Comparison of ENCODE assay signal across 1 cellular context in the genomic region with DNA sequence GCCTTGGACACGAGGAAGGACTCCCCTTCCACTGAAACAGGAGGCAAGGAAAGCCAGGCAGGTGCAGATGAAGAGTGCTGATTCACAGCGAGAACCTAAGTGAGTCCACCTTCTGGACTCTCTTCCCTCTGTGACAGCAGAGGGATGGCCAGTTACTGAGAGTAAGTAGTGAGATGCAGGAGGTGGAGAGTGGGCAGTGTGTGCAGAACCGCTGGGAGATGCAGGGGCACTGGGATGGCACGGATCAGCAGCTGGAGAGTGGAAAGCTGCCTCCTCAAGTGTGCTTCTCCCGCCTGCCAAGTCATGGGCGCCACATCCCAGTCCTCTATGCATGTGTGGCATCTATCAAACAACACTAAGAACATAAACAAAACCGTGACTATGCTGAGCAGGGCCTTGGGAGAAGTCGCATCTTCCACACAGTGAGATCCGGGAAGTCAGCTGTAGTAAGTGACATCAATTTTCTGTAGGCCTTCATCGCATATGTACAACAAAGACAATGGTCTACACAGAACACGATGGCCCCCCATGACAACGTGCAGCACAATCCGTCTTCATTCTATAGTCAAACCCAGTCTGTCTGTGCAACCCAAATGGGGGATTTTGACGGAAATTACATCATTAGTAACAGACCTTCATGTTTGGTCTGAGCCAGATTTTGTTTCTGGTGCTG.
TF ChIP-seq lines count a peak whose summit lies in the region.

No MANE protein-coding gene starts in this region.

TF ChIP-seq in HepG2, 621 proteins besides CTCF, POLR2A, EP300 and RAD21:
- TF ChIP-seq, protein P1, sequence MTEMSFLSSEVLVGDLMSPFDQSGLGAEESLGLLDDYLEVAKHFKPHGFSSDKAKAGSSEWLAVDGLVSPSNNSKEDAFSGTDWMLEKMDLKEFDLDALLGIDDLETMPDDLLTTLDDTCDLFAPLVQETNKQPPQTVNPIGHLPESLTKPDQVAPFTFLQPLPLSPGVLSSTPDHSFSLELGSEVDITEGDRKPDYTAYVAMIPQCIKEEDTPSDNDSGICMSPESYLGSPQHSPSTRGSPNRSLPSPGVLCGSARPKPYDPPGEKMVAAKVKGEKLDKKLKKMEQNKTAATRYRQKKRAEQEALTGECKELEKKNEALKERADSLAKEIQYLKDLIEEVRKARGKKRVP (CRISPR knock-in tag; IDR thresholded peaks at IDR 0.05) = no peak
- TF ChIP-seq POLR2AphosphoS2 (IDR thresholded peaks at IDR 0.05; ENCODE audit: low read depth, low read length) (no peak), ZBTB42 (CRISPR knock-in tag; IDR thresholded peaks at IDR 0.05) (no peak)
